In genomic region chr6:47716207-47716606, GRCh38 we compare ENCODE assay signal across 22 cellular contexts. TPM values are rescaled to one million over a fixed set of nuclear protein-coding genes. Genes with fewer than 3 reads are reported as not detected.
A peak's percentile ranks its signal among the peaks of the same experiment; 100 is the strongest.
DNase-seq lines count a peak whose midpoint lies in the region; ATAC-seq and TF ChIP-seq lines count a peak whose summit lies in the region.
"Had no signal": no experiment of that assay in that cellular context is flagged by ENCODE, and none has a peak within 500 bp of the region (broad histone marks: within the 10 kb centered on the region; RNA-seq: fewer than 3 reads in every experiment).

No MANE protein-coding gene starts in this region.

- H3K9ac ChIP-seq in OCI-LY3 (ENCODE audit: low read length) = peak overlapping the region; percentile 65

- DNase-seq in stimulated activated naive CD8-positive, alpha-beta T cell treated with anti-CD3 and anti-CD28 coated beads, Interleukin-15, Interleukin-2, amounts not matched to agents 100 U/mL and 50 U/mL, for 24 hours = no peak
- DNase-seq in hippocampal formation (lab: John Stamatoyannopoulos, UW) = no peak
- DNase-seq in cardiac septum (ENCODE audit: low spot score) = no peak
- DNase-seq: C1 segment of cervical spinal cord; CD8-positive, alpha-beta memory T cell; GOT3; KBM-7; NCI-H1105 treated with DMSO at 0.1 percent for 48 hours; NCI-H1694; NCI-H2107; NCI-H510A; NCI-H748 treated with DMSO at 0.1 percent for 48 hours; RPMI8226; SIG-M5; T-cell had no signal

- peaks cover 29% of the 10 kb centered on the region for H3K9me3 ChIP-seq in OCI-LY3 (ENCODE audit: insufficient read depth, low read length)

- H3K4me3 ChIP-seq in OCI-LY3 (ENCODE audit: low read length) = peak overlapping the region; percentile 31

- H3K36me3 ChIP-seq in OCI-LY3 (replicated peaks; ENCODE audit: low read depth, low read length) = peaks cover 66% of the 10 kb centered on the region

- peak overlapping the region; percentile 22 for H3K27ac Mint-ChIP-seq in stimulated activated naive CD8-positive, alpha-beta T cell treated with anti-CD3 and anti-CD28 coated beads, Interleukin-15, Interleukin-2, amounts not matched to agents 100 ng/mL and 50 ng/mL, for 24 hours
- H3K27ac Mint-ChIP-seq: T-cell had no signal

- ATAC-seq in stimulated activated naive CD8-positive, alpha-beta T cell treated with anti-CD3 and anti-CD28 coated beads, Interleukin-15, Interleukin-2, amounts not matched to agents 100 U/mL and 50 U/mL, for 24 hours = no peak
- peak; percentile 50 for ATAC-seq in GM21723 (IDR thresholded peaks at IDR 0.05; ENCODE audit: unreplicated experiment)
- no peak for ATAC-seq in HG03175 (IDR thresholded peaks at IDR 0.05; ENCODE audit: unreplicated experiment)
- ATAC-seq: HCT116, HepG2, SK-N-SH treated with all-trans-retinoic acid at 6 μM for 48 hours, T-cell had no signal

- TF ChIP-seq CTCF in OCI-LY3 (IDR thresholded peaks at IDR 0.05; ENCODE audit: low read depth, low read length) = no peak

- H3K4me1 ChIP-seq in OCI-LY3 (ENCODE audit: low read length) = peaks cover 47% of the 10 kb centered on the region

- H3K27ac ChIP-seq in OCI-LY3 (ENCODE audit: low read length) = peak overlapping the region; percentile 92

- no peaks in the 10 kb centered on the region for H3K79me2 ChIP-seq in OCI-LY3 (ENCODE audit: low read length)

- H3K4me2 ChIP-seq in OCI-LY3 (ENCODE audit: low read length) = peak overlapping the region; percentile 60

- H3K27me3 ChIP-seq in OCI-LY3 (ENCODE audit: low read depth, low read length) = no peaks in the 10 kb centered on the region

- H3K4me3 Mint-ChIP-seq in stimulated activated naive CD8-positive, alpha-beta T cell treated with anti-CD3 and anti-CD28 coated beads, Interleukin-15, Interleukin-2, amounts not matched to agents 100 ng/mL and 50 ng/mL, for 24 hours = no peak overlapping the region
- H3K4me3 Mint-ChIP-seq: CD8-positive, alpha-beta memory T cell; T-cell had no signal

- peaks cover 33% of the 10 kb centered on the region for H3K27me3 Mint-ChIP-seq in stimulated activated naive CD8-positive, alpha-beta T cell treated with anti-CD3 and anti-CD28 coated beads, Interleukin-15, Interleukin-2, amounts not matched to agents 100 ng/mL and 50 ng/mL, for 24 hours

- no peaks in the 10 kb centered on the region for H3K36me3 Mint-ChIP-seq in stimulated activated naive CD8-positive, alpha-beta T cell treated with anti-CD3 and anti-CD28 coated beads, Interleukin-15, Interleukin-2, amounts not matched to agents 100 ng/mL and 50 ng/mL, for 24 hours (ENCODE audit: low read depth)
- H3K36me3 Mint-ChIP-seq: CD8-positive, alpha-beta memory T cell; T-cell had no signal

- H4K20me1 ChIP-seq in OCI-LY3 (ENCODE audit: insufficient read depth, low read length) = no peaks in the 10 kb centered on the region

- peaks cover 22% of the 10 kb centered on the region for H3K4me1 Mint-ChIP-seq in stimulated activated naive CD8-positive, alpha-beta T cell treated with anti-CD3 and anti-CD28 coated beads, Interleukin-15, Interleukin-2, amounts not matched to agents 100 ng/mL and 50 ng/mL, for 24 hours (ENCODE audit: low read depth)
- H3K4me1 Mint-ChIP-seq: CD8-positive, alpha-beta memory T cell had no signal

- no peaks in the 10 kb centered on the region for H3K9me3 Mint-ChIP-seq in stimulated activated naive CD8-positive, alpha-beta T cell treated with anti-CD3 and anti-CD28 coated beads, Interleukin-15, Interleukin-2, amounts not matched to agents 100 ng/mL and 50 ng/mL, for 24 hours
- H3K9me3 Mint-ChIP-seq: CD8-positive, alpha-beta memory T cell; T-cell had no signal

- H2AFZ ChIP-seq in OCI-LY3 (ENCODE audit: low read depth, low read length) = peak overlapping the region; percentile 11; the same call in 1 of the 2 replicates

- intact Hi-C loops in cardiac septum (cut with DNase I) = no loop called here

RNA-seq across cellular contexts. Expression of gene ADGRF4, which starts 17.8 kb away (rescaled TPM):
- not detected for total RNA-seq in cardiac septum
- total RNA-seq: CD8-positive, alpha-beta memory T cell; HepG2; T-cell had no signal
